In genomic region chr2:71581015-71581414, GRCh38 we compare ENCODE assay signal across 15 cellular contexts.
"Had no signal": no experiment of that assay in that cellular context is flagged by ENCODE, and none has a peak within 500 bp of the region (broad histone marks: within the 10 kb centered on the region; RNA-seq: fewer than 3 reads in every experiment).

No MANE protein-coding gene starts in this region.

- H3K27ac ChIP-seq: brain microvascular endothelial cell, lower lobe of right lung, prostate gland, thyroid gland, uterus had no signal

- H3K36me3 ChIP-seq: lower lobe of right lung, prostate gland, thyroid gland, uterus had no signal

- H3K27me3 ChIP-seq: brain microvascular endothelial cell, thyroid gland, uterus had no signal

- H3K4me3 ChIP-seq: lower lobe of right lung, prostate gland, thyroid gland, uterus had no signal

- H3K4me1 ChIP-seq: lower lobe of right lung, prostate gland, thyroid gland, uterus had no signal

- H3K9me3 ChIP-seq: lower lobe of right lung, prostate gland, thyroid gland, uterus had no signal

- ATAC-seq: lower lobe of right lung; stimulated activated effector memory CD8-positive, alpha-beta T cell treated with anti-CD3 and anti-CD28 coated beads, Interleukin-12 subunit alpha, Interleukin-12 subunit beta, amount 100 ng/mL, for 72 hours had no signal

- DNase-seq: activated CD4-positive, CD25-positive, alpha-beta regulatory T cell treated with anti-CD3 and anti-CD28 coated beads, Interleukin-2, amount 50 U/mL, for 72 hours; activated naive CD4-positive, alpha-beta T cell; activated naive CD8-positive, alpha-beta T cell treated with anti-CD3 and anti-CD28 coated beads, Interleukin-2, amount 10 ng/mL, durations not matched to agents 7 days and 5 days; anterior cingulate cortex; brain microvascular endothelial cell; kidney glomerular epithelial cell; lower lobe of right lung; stimulated activated CD4-positive, alpha-beta T cell treated with anti-CD3 and anti-CD28 coated beads, Interleukin-12 subunit alpha, Interleukin-12 subunit beta, amount 100 ng/mL, for 4 hours; stimulated activated CD4-positive, alpha-beta T cell treated with anti-CD3 and anti-CD28 coated beads, Interleukin-2, amount 100 ng/mL, for 24 hours; T-helper 1 cell; T1000; thyroid gland had no signal
